28 cellular contexts compared by ENCODE assay signal in the genomic region with DNA sequence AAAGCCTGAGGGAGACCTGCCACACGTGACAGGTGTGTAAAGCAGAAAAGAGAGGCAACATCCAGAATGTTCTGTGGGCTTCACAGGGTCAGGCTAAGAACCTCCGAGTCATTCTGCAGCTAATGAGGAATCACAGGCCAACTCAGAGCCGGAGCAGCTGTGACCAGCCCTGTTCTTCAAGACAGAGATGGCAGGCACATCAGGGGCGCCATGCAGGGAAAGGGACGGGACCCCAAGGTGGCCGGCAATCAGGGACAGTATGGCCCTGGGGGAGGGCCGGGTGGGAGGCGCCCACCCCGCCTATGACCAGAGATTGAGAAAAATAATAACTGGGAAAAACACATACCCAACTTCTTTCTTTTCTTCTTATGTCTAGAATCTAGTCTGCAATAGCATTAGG.
"Had no signal": no experiment of that assay in that cellular context is flagged by ENCODE, and none has a peak within 500 bp of the region (broad histone marks: within the 10 kb centered on the region; RNA-seq: fewer than 3 reads in every experiment).

No MANE protein-coding gene starts in this region.

- H3K4me1 Mint-ChIP-seq: nephron; neural progenitor cell; stimulated activated naive B cell treated with anti-CD40 and anti-IgM and Interleukin-4, amounts not matched to agents 10 μg/mL and 1 μg/mL and 100 μg/mL, for 72 hours; stimulated activated naive CD8-positive, alpha-beta T cell treated with anti-CD3 and anti-CD28 coated beads, Interleukin-15, amount 100 ng/mL, for 72 hours had no signal

- H3K36me3 ChIP-seq: neural progenitor cell, neutrophil, pancreas, right lobe of liver, sigmoid colon, suprapubic skin, tibial artery, transverse colon, upper lobe of left lung, vagina had no signal

- H3K4me3 Mint-ChIP-seq: naive thymus-derived CD4-positive, alpha-beta T cell; natural killer cell; nephron; neural progenitor cell; stimulated activated naive B cell treated with anti-CD40 and anti-IgM and Interleukin-4, amounts not matched to agents 10 μg/mL and 1 μg/mL and 100 μg/mL, for 72 hours; stimulated activated naive CD8-positive, alpha-beta T cell treated with anti-CD3 and anti-CD28 coated beads, Interleukin-15, amount 100 ng/mL, for 72 hours had no signal

- H3K9me3 ChIP-seq: neutrophil, pancreas, psoas muscle, right lobe of liver, sigmoid colon, suprapubic skin, testis, tibial artery, transverse colon, upper lobe of left lung, vagina had no signal

- H3K36me3 Mint-ChIP-seq: naive thymus-derived CD4-positive, alpha-beta T cell; natural killer cell; neural progenitor cell; stimulated activated naive B cell treated with anti-CD40 and anti-IgM and Interleukin-4, amounts not matched to agents 10 μg/mL and 1 μg/mL and 100 μg/mL, for 72 hours had no signal

- ATAC-seq: naive thymus-derived CD4-positive, alpha-beta T cell; natural killer cell; pancreas; psoas muscle; right cardiac atrium; right lobe of liver; stimulated activated naive B cell treated with anti-CD40 and anti-IgM and Interleukin-4, amounts not matched to agents 10 μg/mL and 1 μg/mL and 100 μg/mL, for 72 hours; stimulated activated naive CD8-positive, alpha-beta T cell treated with anti-CD3 and anti-CD28 coated beads, Interleukin-15, amount 100 ng/mL, for 72 hours had no signal

- H2AFZ ChIP-seq: neural progenitor cell had no signal

- H3K4me1 ChIP-seq: neural progenitor cell, pancreas, psoas muscle, right lobe of liver, sigmoid colon, suprapubic skin, testis, tibial artery, transverse colon, upper lobe of left lung, vagina had no signal

- DNase-seq: naive thymus-derived CD4-positive, alpha-beta T cell; natural killer cell; nucleus accumbens; pancreas; psoas muscle; right cardiac atrium; right lobe of liver; sigmoid colon; small intestine; stimulated activated CD4-positive, alpha-beta T cell treated with anti-CD3 and anti-CD28 coated beads, Interleukin-12 subunit alpha, Interleukin-12 subunit beta, amount 100 ng/mL, for 4 hours; stimulated activated CD4-positive, alpha-beta T cell treated with anti-CD3 and anti-CD28 coated beads, Interleukin-1b, Interleukin-23, amount 100 ng/mL, for 48 hours; stimulated activated CD4-positive, alpha-beta T cell treated with anti-CD3 and anti-CD28 coated beads, Interleukin-4, amount 100 ng/mL, for 1 hour; stimulated activated CD4-positive, alpha-beta T cell treated with anti-CD3 and anti-CD28 coated beads, Interleukin-4, amount 100 ng/mL, for 4 hours; stimulated activated CD8-positive, alpha-beta memory T cell treated with anti-CD3 and anti-CD28 coated beads, Interleukin-4, amount 100 ng/mL, for 48 hours; stimulated activated naive B cell treated with anti-CD40 and anti-IgM and Interleukin-4, amounts not matched to agents 10 μg/mL and 1 μg/mL and 100 μg/mL, for 72 hours; stimulated activated naive CD4-positive, alpha-beta T cell treated with Interleukin-2 at 50 U/mL for 16 hours; stimulated activated naive CD8-positive, alpha-beta T cell treated with anti-CD3 and anti-CD28 coated beads, Interleukin-15, amount 100 ng/mL, for 72 hours; substantia nigra; testis; tibial artery; transverse colon; upper lobe of left lung had no signal

- H3K27ac Mint-ChIP-seq: naive thymus-derived CD4-positive, alpha-beta T cell; natural killer cell; nephron; neural progenitor cell; progenitor cell of endocrine pancreas; stimulated activated naive B cell treated with anti-CD40 and anti-IgM and Interleukin-4, amounts not matched to agents 10 μg/mL and 1 μg/mL and 100 μg/mL, for 72 hours; stimulated activated naive CD8-positive, alpha-beta T cell treated with anti-CD3 and anti-CD28 coated beads, Interleukin-15, amount 100 ng/mL, for 72 hours had no signal

- H3K27ac ChIP-seq: neural progenitor cell, neutrophil, pancreas, psoas muscle, right lobe of liver, sigmoid colon, suprapubic skin, testis, tibial artery, transverse colon, upper lobe of left lung, vagina had no signal

- H3K27me3 ChIP-seq: neural progenitor cell, neutrophil, pancreas, right lobe of liver, suprapubic skin, testis, transverse colon, vagina had no signal

- H3K9ac ChIP-seq: neural progenitor cell had no signal

- H3K9me3 Mint-ChIP-seq: natural killer cell; stimulated activated naive B cell treated with anti-CD40 and anti-IgM and Interleukin-4, amounts not matched to agents 10 μg/mL and 1 μg/mL and 100 μg/mL, for 72 hours; stimulated activated naive CD8-positive, alpha-beta T cell treated with anti-CD3 and anti-CD28 coated beads, Interleukin-15, amount 100 ng/mL, for 72 hours had no signal

- H3K4me3 ChIP-seq: neural progenitor cell, pancreas, psoas muscle, right lobe of liver, sigmoid colon, suprapubic skin, testis, tibial artery, transverse colon, upper lobe of left lung, vagina had no signal

- H3K4me2 ChIP-seq: neural progenitor cell had no signal
